ENCODE assay signal across 29 cellular contexts in the genomic region with DNA sequence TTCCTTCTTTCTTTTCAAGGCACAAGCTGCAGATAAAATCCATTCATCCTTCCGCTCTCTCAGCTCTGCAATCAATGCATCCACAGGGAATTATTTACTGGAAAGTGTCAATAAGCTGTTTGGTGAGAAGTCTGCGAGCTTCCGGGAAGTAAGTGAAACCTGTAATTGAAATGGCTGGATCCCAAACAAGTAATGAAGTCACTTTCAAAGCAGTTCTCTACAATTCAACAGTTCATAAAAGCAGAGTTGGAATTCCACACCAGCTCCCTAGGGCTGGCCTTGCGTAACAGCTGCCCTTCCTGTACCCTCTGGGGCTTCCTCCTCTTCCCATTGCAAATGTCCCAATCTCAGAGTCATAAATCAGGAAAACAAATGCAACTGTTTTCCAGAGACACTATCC. TPM values are rescaled to one million over a fixed set of nuclear protein-coding genes. Genes with fewer than 3 reads are reported as not detected.
DNase-seq lines count a peak whose midpoint lies in the region; ATAC-seq, FAIRE-seq and TF ChIP-seq lines count a peak whose summit lies in the region.
"Had no signal": no experiment of that assay in that cellular context is flagged by ENCODE, and none has a peak within 500 bp of the region (broad histone marks: within the 10 kb centered on the region; RNA-seq: fewer than 3 reads in every experiment).

No MANE protein-coding gene starts in this region.

- no peak overlapping the region for H3K4me3 ChIP-seq in keratinocyte (ENCODE audit: control insufficient read depth in 2 of 3, extremely low read depth in 1 of 3, insufficient read depth in 2 of 3, low read depth in 1 of 3, low read length in 3 of 3)
- no peak overlapping the region for H3K4me3 ChIP-seq in mucosa of descending colon
- no peak overlapping the region for H3K4me3 ChIP-seq in vagina
- no peak overlapping the region for H3K4me3 ChIP-seq in dorsolateral prefrontal cortex
- H3K4me3 ChIP-seq: coronary artery, heart right ventricle, K562, right lobe of liver, upper lobe of left lung had no signal

- dilution Hi-C loops in keratinocyte (cut with MboI; ENCODE audit: extremely low pct_ligation_motif_present, low sequenced_read_pairs) = no loop called here

- H3K4me2 ChIP-seq in keratinocyte (ENCODE audit: control insufficient read depth, extremely low read depth, insufficient read depth, low read depth, low read length) = no peak overlapping the region

- H3K9me3 ChIP-seq in keratinocyte (ENCODE audit: control insufficient read depth, low read depth, low read length) (no peaks in the 10 kb centered on the region), mucosa of descending colon (no peaks in the 10 kb centered on the region), vagina (no peaks in the 10 kb centered on the region)
- H3K9me3 ChIP-seq: heart right ventricle, right lobe of liver, upper lobe of left lung had no signal

- DNase-seq in AG20443 (ENCODE audit: low spot score) (peak; percentile 22), HT1080 (ENCODE audit: low read depth) (peak; percentile 10), amniotic epithelial cell (ENCODE audit: low read depth) (peak; percentile 57), keratinocyte (ENCODE audit: low read depth, low spot score) (peak; percentile 11), mucosa of descending colon (no peak), vagina (ENCODE audit: extremely low spot score in 2 of 2) (no peak), NCI-H2081 treated with DMSO at 0.1 percent for 48 hours (lab: John Stamatoyannopoulos, UW) (no peak), dorsolateral prefrontal cortex (no peak)
- DNase-seq: activated CD4-positive, alpha-beta T cell treated with anti-CD3 and anti-CD28 coated beads, Interleukin-2, amount 50 U/mL, for 48 hours; activated CD4-positive, CD25-positive, alpha-beta regulatory T cell; activated CD8-positive, alpha-beta memory T cell treated with anti-CD3 and anti-CD28 coated beads, Interleukin-2, amount 50 U/mL, for 48 hours; CD4-positive, CD25-positive, alpha-beta regulatory T cell; DMS 273 treated with DMSO at 0.1 percent for 48 hours; GF-D8; heart right ventricle; NCI-H1694; NCI-H82; OCI-M1; right lobe of liver; stimulated activated CD4-positive, alpha-beta T cell treated with anti-CD3 and anti-CD28 coated beads, Interleukin-15, amount 100 ng/mL, for 24 hours; stimulated activated CD8-positive, alpha-beta memory T cell treated with anti-CD3 and anti-CD28 coated beads, Interleukin-4, amount 100 ng/mL, for 48 hours; T1000; upper lobe of left lung had no signal

- no peaks in the 10 kb centered on the region for H3K9me1 ChIP-seq in keratinocyte (ENCODE audit: control insufficient read depth, extremely low read depth, insufficient read depth, low read length)

- H3K4me1 ChIP-seq in keratinocyte (ENCODE audit: control insufficient read depth, extremely low read depth, insufficient read depth, low read length) (peaks cover 3% of the 10 kb centered on the region), mucosa of descending colon (ENCODE audit: low read depth) (no peaks in the 10 kb centered on the region), vagina (no peaks in the 10 kb centered on the region)
- H3K4me1 ChIP-seq: parathyroid adenoma, right lobe of liver, upper lobe of left lung had no signal

- ATAC-seq in mucosa of descending colon = no peak
- ATAC-seq: heart right ventricle; K562; left lobe of liver; natural killer cell treated with Interleukin-12 subunit alpha and Interleukin-12 subunit beta and Interleukin-15 and Interleukin-18, amount 100 ng/mL, for 72 hours; right lobe of liver; Right ventricle myocardium inferior had no signal

- no peak overlapping the region for H3K9ac ChIP-seq in keratinocyte (ENCODE audit: control insufficient read depth, extremely low read depth, insufficient read depth, low read length)
- H3K9ac ChIP-seq: parathyroid adenoma had no signal

- H3K36me3 ChIP-seq in keratinocyte (ENCODE audit: control insufficient read depth in 2 of 2, extremely low read depth in 1 of 2, insufficient read depth in 2 of 2, low read length in 2 of 2) (peaks cover 24 to 45% of the 10 kb centered on the region in 2 experiments), mucosa of descending colon (ENCODE audit: low read depth) (no peaks in the 10 kb centered on the region), vagina (no peaks in the 10 kb centered on the region)
- H3K36me3 ChIP-seq: heart right ventricle, right lobe of liver, upper lobe of left lung had no signal

- no peak for TF ChIP-seq POLR2A in vagina (IDR thresholded peaks at IDR 0.05)

- H3K79me2 ChIP-seq in keratinocyte (ENCODE audit: control insufficient read depth, insufficient read depth, low read length) = no peaks in the 10 kb centered on the region
- H3K79me2 ChIP-seq: parathyroid adenoma had no signal

- no peaks in the 10 kb centered on the region for H3K27me3 ChIP-seq in keratinocyte (ENCODE audit: control insufficient read depth, extremely low read depth, insufficient read depth, low read length)
- no peaks in the 10 kb centered on the region for H3K27me3 ChIP-seq in vagina
- no peaks in the 10 kb centered on the region for H3K27me3 ChIP-seq in dorsolateral prefrontal cortex
- H3K27me3 ChIP-seq: right lobe of liver, upper lobe of left lung had no signal

- no peak overlapping the region for H2AFZ ChIP-seq in keratinocyte (ENCODE audit: control insufficient read depth, low read length)
- H2AFZ ChIP-seq: parathyroid adenoma had no signal

- intact Hi-C loops in mucosa of descending colon (cut with DNase I, micrococcal nuclease) (no loop called here), vagina (cut with DNase I) (no loop called here), dorsolateral prefrontal cortex (cut with DNase I) (no loop called here)

- TF ChIP-seq CTCF in keratinocyte (optimal IDR thresholded peaks at IDR 0.05 in 1 of 3, IDR thresholded peaks at IDR 0.05 in 1 of 3, conservative IDR thresholded peaks at IDR 0.05 in 1 of 3; ENCODE audit: extremely low read depth in 1 of 3, insufficient read depth in 2 of 3, low read length in 3 of 3) (no peak), mucosa of descending colon (IDR thresholded peaks at IDR 0.05) (no peak), vagina (IDR thresholded peaks at IDR 0.05) (no peak), dorsolateral prefrontal cortex (IDR thresholded peaks at IDR 0.05 in 54 of 56, conservative IDR thresholded peaks at IDR 0.05 in 2 of 56; ENCODE audit: low read depth in 1 of 56, partially characterized antibody in 56 of 56) (no peak)

- no peak for FAIRE-seq in keratinocyte (lab: Jason Lieb, UNC)
- FAIRE-seq: K562 had no signal

- no peak overlapping the region for H3K27ac ChIP-seq in keratinocyte (ENCODE audit: control insufficient read depth, insufficient read depth, low read length)
- H3K27ac ChIP-seq in vagina = no peak overlapping the region
- no peak overlapping the region for H3K27ac ChIP-seq in dorsolateral prefrontal cortex
- H3K27ac ChIP-seq: coronary artery, heart right ventricle, parathyroid adenoma, right lobe of liver, upper lobe of left lung had no signal

- no peaks in the 10 kb centered on the region for H4K20me1 ChIP-seq in keratinocyte (ENCODE audit: control insufficient read depth, extremely low read depth, insufficient read depth, low read length)

RNA-seq across cellular contexts. Expression of a gene that starts 9.6 kb away (rescaled TPM):
- total RNA-seq in HT1080 (2014; rRNA removed; shearing (Covaris generic)) = 0.27 and 1.8 TPM in 2 replicates
- polyA plus RNA-seq in HT1080 (2015; cell fraction: cytosol; rRNA removed) = 0.61 and 0.88 TPM in 2 replicates
- 1.1 and 2.1 TPM in 2 replicates for polyA plus RNA-seq in HT1080 (2015; cell fraction: nucleus; rRNA removed)
- 555 to 1,052 TPM (median 733 TPM) in 3 replicates for polyA plus RNA-seq in keratinocyte
- 712 TPM for polyA plus RNA-seq in keratinocyte (2011; ENCODE audit: low read depth)
- polyA plus RNA-seq in keratinocyte (2011; cell fraction: cytosol; rRNA removed) = 414 and 847 TPM in 2 replicates
- 2,301 and 2,504 TPM in 2 replicates for polyA plus RNA-seq in keratinocyte (2011; cell fraction: nucleus; rRNA removed)
- 233 and 890 TPM in 2 replicates for polyA plus RNA-seq in keratinocyte (2012; ENCODE audit: low replicate concordance)
- polyA minus RNA-seq in keratinocyte = 174 to 585 TPM (median 505 TPM) in 3 replicates
- polyA minus RNA-seq in keratinocyte (2011; cell fraction: cytosol; rRNA and poly(A)+ RNA removed) = 251 TPM
- polyA minus RNA-seq in keratinocyte (2011; cell fraction: nucleus; rRNA and poly(A)+ RNA removed) = 720 and 1,118 TPM in 2 replicates
- not detected for total RNA-seq in mucosa of descending colon
- 25.5 TPM for total RNA-seq in vagina
- 1 to 10 TPM in 6 of 120 experiments, under 1 TPM in 16, not detected in 98; 0.21 to 3.6 (median 0.66) TPM for total RNA-seq in dorsolateral prefrontal cortex
- total RNA-seq: CD4-positive, CD25-positive, alpha-beta regulatory T cell; left lobe of liver; natural killer cell treated with Interleukin-12 subunit alpha and Interleukin-12 subunit beta and Interleukin-15 and Interleukin-18, amount 100 ng/mL, for 72 hours; right lobe of liver; Right ventricle myocardium inferior had no signal
- polyA plus RNA-seq: CD4-positive, CD25-positive, alpha-beta regulatory T cell had no signal

RNA-seq across cellular contexts. Expression of a gene that starts 10.7 kb away (rescaled TPM):
- not detected in 2 replicates for total RNA-seq in HT1080 (2014; rRNA removed; shearing (Covaris generic))
- not detected in 2 replicates for polyA plus RNA-seq in HT1080 (2015; cell fraction: cytosol; rRNA removed)
- not detected in 2 replicates for polyA plus RNA-seq in HT1080 (2015; cell fraction: nucleus; rRNA removed)
- polyA plus RNA-seq in keratinocyte = 4.2 to 10.1 TPM (median 5.8 TPM) in 3 replicates
- polyA plus RNA-seq in keratinocyte (2011; ENCODE audit: low read depth) = 247 TPM
- polyA plus RNA-seq in keratinocyte (2011; cell fraction: cytosol; rRNA removed) = 2.1 and 3.8 TPM in 2 replicates
- polyA plus RNA-seq in keratinocyte (2011; cell fraction: nucleus; rRNA removed) = 25.8 and 26.4 TPM in 2 replicates
- 2.2 and 3.9 TPM in 2 replicates for polyA plus RNA-seq in keratinocyte (2012; ENCODE audit: low replicate concordance)
- polyA minus RNA-seq in keratinocyte = 0.23 to 6.9 TPM (median 2.7 TPM) in 3 replicates
- polyA minus RNA-seq in keratinocyte (2011; cell fraction: cytosol; rRNA and poly(A)+ RNA removed) = 1.5 TPM
- polyA minus RNA-seq in keratinocyte (2011; cell fraction: nucleus; rRNA and poly(A)+ RNA removed) = 5.9 and 17.1 TPM in 2 replicates
- total RNA-seq in mucosa of descending colon (not detected), vagina (0.98 TPM), dorsolateral prefrontal cortex (1 to 10 TPM in 1 of 120 experiments, under 1 TPM in 4, not detected in 115; 0.26 to 1.6 (median 0.63) TPM)
- total RNA-seq: CD4-positive, CD25-positive, alpha-beta regulatory T cell; heart right ventricle; K562; left lobe of liver; Right ventricle myocardium inferior had no signal
- polyA plus RNA-seq: CD4-positive, CD25-positive, alpha-beta regulatory T cell; heart right ventricle; K562 had no signal

RNA-seq across cellular contexts. Expression of a gene that starts 52.0 kb away (rescaled TPM):
- total RNA-seq in HT1080 (2014; rRNA removed; shearing (Covaris generic)) = not detected in 2 replicates
- not detected in 2 replicates for polyA plus RNA-seq in HT1080 (2015; cell fraction: cytosol; rRNA removed)
- polyA plus RNA-seq in HT1080 (2015; cell fraction: nucleus; rRNA removed) = not detected in 2 replicates
- polyA plus RNA-seq in keratinocyte = 0.64 to 1.2 TPM (median 0.94 TPM) in 3 replicates
- not detected for polyA plus RNA-seq in keratinocyte (2011; ENCODE audit: low read depth)
- 0.19 and 0.36 TPM in 2 replicates for polyA plus RNA-seq in keratinocyte (2011; cell fraction: cytosol; rRNA removed)
- 0.28 and 0.39 TPM in 2 replicates for polyA plus RNA-seq in keratinocyte (2011; cell fraction: nucleus; rRNA removed)
- 0.89 TPM in 1 of 2 replicates, not detected in the other for polyA plus RNA-seq in keratinocyte (2012; ENCODE audit: low replicate concordance)
- 0.07 to 3.5 TPM (median 0.66 TPM) in 3 replicates for polyA minus RNA-seq in keratinocyte
- polyA minus RNA-seq in keratinocyte (2011; cell fraction: cytosol; rRNA and poly(A)+ RNA removed) = not detected
- polyA minus RNA-seq in keratinocyte (2011; cell fraction: nucleus; rRNA and poly(A)+ RNA removed) = 1.9 TPM in 1 of 2 replicates, not detected in the other
- under 1 TPM in 2 of 3 donors, not detected in 1; 0.22 to 0.38 TPM for total RNA-seq in mucosa of descending colon
- total RNA-seq in vagina = not detected
- 10 to 100 TPM in 7 of 120 experiments, 1 to 10 TPM in 94, under 1 TPM in 17, not detected in 2; 0.28 to 19.8 (median 3.0) TPM for total RNA-seq in dorsolateral prefrontal cortex
- total RNA-seq: CD4-positive, CD25-positive, alpha-beta regulatory T cell; Right ventricle myocardium inferior had no signal
- polyA plus RNA-seq: CD4-positive, CD25-positive, alpha-beta regulatory T cell had no signal

Comparison
In these comparisons a context has a peak if more than half of its experiments do, and no peak if none do; other contexts are left out.
1. DNase-seq: peak in AG20443 (single experiment), HT1080 (single experiment), amniotic epithelial cell (single experiment) and keratinocyte (single experiment); none in mucosa of descending colon (0 of 3), vagina (0 of 2), NCI-H2081 treated with DMSO at 0.1 percent for 48 hours (single experiment) and dorsolateral prefrontal cortex (0 of 10).